In genomic region chr3:67848299-67848698, GRCh38 we compare ENCODE assay signal across 33 cellular contexts.
"Had no signal": no experiment of that assay in that cellular context is flagged by ENCODE, and none has a peak within 500 bp of the region (broad histone marks: within the 10 kb centered on the region; RNA-seq: fewer than 3 reads in every experiment).

No MANE protein-coding gene starts in this region.

- H3K4me1 ChIP-seq: ascending aorta, body of pancreas, breast epithelium had no signal

- H3K9me3 ChIP-seq: adrenal gland, ascending aorta, body of pancreas, breast epithelium had no signal

- ATAC-seq: activated naive CD4-positive, alpha-beta T cell treated with anti-CD3 and anti-CD28 coated beads, Interleukin-2, amount 50 U/mL, for 72 hours; activated naive CD8-positive, alpha-beta T cell treated with anti-CD3 and anti-CD28 coated beads, Interleukin-2, amount 50 U/mL, for 24 hours; activated T-cell treated with anti-CD3 and anti-CD28 coated beads, Interleukin-2, amount 50 U/mL, for 4 hours; activated T-cell treated with anti-CD3 and anti-CD28 coated beads, Interleukin-2, amount 50 U/mL, for 72 hours; activated T-helper 17 cell treated with anti-CD3 and anti-CD28 coated beads, Interleukin-2, amount 50 U/mL, for 72 hours; body of pancreas had no signal

- H3K36me3 ChIP-seq: adrenal gland, ascending aorta, brain microvascular endothelial cell, breast epithelium, cardiac muscle cell had no signal

- H3K27ac ChIP-seq: adrenal gland, ascending aorta, body of pancreas, brain microvascular endothelial cell, breast epithelium, cardiac muscle cell had no signal

- H3K27me3 ChIP-seq: adrenal gland, ascending aorta, body of pancreas, brain microvascular endothelial cell, breast epithelium, cardiac muscle cell had no signal

- FAIRE-seq: astrocyte had no signal

- H3K4me3 ChIP-seq: adrenal gland, ascending aorta, body of pancreas, breast epithelium, cardiac muscle cell had no signal

- DNase-seq: activated effector memory CD4-positive, alpha-beta T cell treated with anti-CD3 and anti-CD28 coated beads, Interleukin-2, amount 50 U/mL, for 16 hours; activated effector memory CD4-positive, alpha-beta T cell treated with Interleukin-2 at 50 U/mL for 16 hours; activated gamma-delta T cell; activated gamma-delta T cell treated with Interleukin-2 at 50 U/mL for 16 hours; activated naive CD4-positive, alpha-beta T cell; activated naive CD4-positive, alpha-beta T cell treated with anti-CD3 and anti-CD28 coated beads for 36 hours; activated naive CD4-positive, alpha-beta T cell treated with anti-CD3 and anti-CD28 coated beads, Interleukin-2, amount 10 ng/mL, durations not matched to agents 7 days and 5 days; activated naive CD4-positive, alpha-beta T cell treated with anti-CD3 and anti-CD28 coated beads, Interleukin-2, amount 50 U/mL, for 16 hours; activated naive CD4-positive, alpha-beta T cell treated with Interleukin-2 at 50 U/mL for 16 hours; activated naive CD8-positive, alpha-beta T cell treated with anti-CD3 and anti-CD28 coated beads for 36 hours; activated naive CD8-positive, alpha-beta T cell treated with anti-CD3 and anti-CD28 coated beads, Interleukin-2, amount 10 ng/mL, durations not matched to agents 7 days and 5 days; activated naive CD8-positive, alpha-beta T cell treated with anti-CD3 and anti-CD28 coated beads, Interleukin-2, amount 50 U/mL, for 24 hours; activated T-cell treated with anti-CD3 and anti-CD28 coated beads, Interleukin-2, amount 50 U/mL, for 1 hour; activated T-cell treated with anti-CD3 and anti-CD28 coated beads, Interleukin-2, amount 50 U/mL, for 24 hours; activated T-cell treated with anti-CD3 and anti-CD28 coated beads, Interleukin-2, amount 50 U/mL, for 4 hours; activated T-cell treated with anti-CD3 and anti-CD28 coated beads, Interleukin-2, amount 50 U/mL, for 48 hours; activated T-cell treated with anti-CD3 and anti-CD28 coated beads, Interleukin-2, amount 50 U/mL, for 72 hours; amniotic stem cell; amygdala; anterior cingulate cortex; aorta; body of pancreas; brain microvascular endothelial cell; caudate nucleus; central memory CD4-positive, alpha-beta T cell; cerebellar nuclear complex had no signal
